22 cellular contexts compared by ENCODE assay signal in genomic region chr17:9036336-9036735, GRCh38. TPM values are rescaled to one million over a fixed set of nuclear protein-coding genes. Genes with fewer than 3 reads are reported as not detected.
DNase-seq lines count a peak whose midpoint lies in the region; ATAC-seq, FAIRE-seq and TF ChIP-seq lines count a peak whose summit lies in the region.
"Had no signal": no experiment of that assay in that cellular context is flagged by ENCODE, and none has a peak within 500 bp of the region (broad histone marks: within the 10 kb centered on the region; RNA-seq: fewer than 3 reads in every experiment).

No MANE protein-coding gene starts in this region.

- H4K8ac ChIP-seq in trophoblast cell (ENCODE audit: low read depth, low read length), result no peak overlapping the region

- no peak overlapping the region for H3K9ac ChIP-seq in trophoblast cell (ENCODE audit: low read length)
- H3K9ac ChIP-seq in kidney (ENCODE audit: low read length in 2 of 2), result no peak overlapping the region

- POLR2A ChIA-PET in T-cell (lab: Charles Lee), result no interaction called here

- TF ChIP-seq EP300 in esophagus muscularis mucosa (IDR thresholded peaks at IDR 0.05), result no peak

- H3K36me3 ChIP-seq in esophagus muscularis mucosa (peaks cover 0 to 6% (median 0%) of the 10 kb centered on the region in 4 donors), trophoblast cell (ENCODE audit: control insufficient read depth in 1 of 2, insufficient read depth in 2 of 2, low read length in 2 of 2) (no peaks in the 10 kb centered on the region), kidney (ENCODE audit: control insufficient read depth in 1 of 2, insufficient read depth in 2 of 2, low read length in 2 of 2) (no peaks in the 10 kb centered on the region)
- H3K36me3 ChIP-seq: BE2C, HAP-1 had no signal

- H3K14ac ChIP-seq in trophoblast cell (ENCODE audit: low read length), result no peak overlapping the region

- H3K79me2 ChIP-seq in trophoblast cell (ENCODE audit: control insufficient read depth, insufficient read depth, low read length, poor library complexity), result no peaks in the 10 kb centered on the region

- H3K27ac Mint-ChIP-seq in T-cell, result no peak overlapping the region
- H3K27ac Mint-ChIP-seq in osteocyte (ENCODE audit: unreplicated experiment), result no peak overlapping the region
- H3K27ac Mint-ChIP-seq: CD14-positive monocyte; CD8-positive, alpha-beta T cell; IgD-negative memory B cell had no signal

- peak overlapping the region; percentile 33 to 61 (median 54) for H3K27ac ChIP-seq in esophagus muscularis mucosa (replicated peaks in 1 of 4)
- H3K27ac ChIP-seq in trophoblast cell (ENCODE audit: low read depth, low read length), result no peak overlapping the region
- no peak overlapping the region for H3K27ac ChIP-seq in kidney (ENCODE audit: low read depth in 2 of 2, low read length in 2 of 2)
- H3K27ac ChIP-seq: A549 had no signal

- intact Hi-C loops in esophagus muscularis mucosa (cut with DNase I), result no loop called here
- intact Hi-C loops in kidney (cut with DNase I), result no loop called here

- no peak for TF ChIP-seq CTCF in esophagus muscularis mucosa (IDR thresholded peaks at IDR 0.05)
- no peak for TF ChIP-seq CTCF in kidney (IDR thresholded peaks at IDR 0.05; ENCODE audit: borderline replicate concordance, extremely low read depth, insufficient read depth)
- TF ChIP-seq CTCF in osteocyte (IDR thresholded peaks at IDR 0.05), result no peak

- no peaks in the 10 kb centered on the region for H3K79me1 ChIP-seq in trophoblast cell (ENCODE audit: low read length)

- peak; percentile 42 for FAIRE-seq in HTR-8/SVneo (lab: Jason Lieb, UNC)
- no peak for FAIRE-seq in kidney (lab: Jason Lieb, UNC)
- FAIRE-seq: A549, D721Med, G401.6, GM12891, H1 had no signal

- no peak overlapping the region for H2BK12ac ChIP-seq in trophoblast cell (ENCODE audit: low read length)

- H3K27me3 ChIP-seq in esophagus muscularis mucosa (no peaks in the 10 kb centered on the region), trophoblast cell (ENCODE audit: insufficient read depth, low read length) (no peaks in the 10 kb centered on the region)
- H3K27me3 ChIP-seq: BE2C had no signal

- H3K4me1 Mint-ChIP-seq in T-cell (no peaks in the 10 kb centered on the region), osteocyte (ENCODE audit: unreplicated experiment) (no peaks in the 10 kb centered on the region)

- H3K4ac ChIP-seq in trophoblast cell (ENCODE audit: low read depth, low read length), result no peak overlapping the region

- H2BK120ac ChIP-seq in trophoblast cell (ENCODE audit: insufficient read depth, low read length, poor library complexity), result no peak overlapping the region

- no peak overlapping the region for H4K91ac ChIP-seq in trophoblast cell (ENCODE audit: low read depth, low read length)

- CTCF ChIA-PET in T-cell (lab: Charles Lee), result no interaction called here

- H3K27me3 Mint-ChIP-seq in T-cell, result peaks cover 18 to 24% of the 10 kb centered on the region in 2 donors
- peaks cover 13% of the 10 kb centered on the region for H3K27me3 Mint-ChIP-seq in osteocyte (ENCODE audit: unreplicated experiment)

- ATAC-seq in T-cell (replicated peaks in 1 of 4) (no peak), GM19463 (IDR thresholded peaks at IDR 0.05; ENCODE audit: unreplicated experiment) (no peak)
- ATAC-seq: A549; CD8-positive, alpha-beta T cell had no signal

- H3K36me3 Mint-ChIP-seq in T-cell (no peaks in the 10 kb centered on the region), osteocyte (ENCODE audit: unreplicated experiment) (peaks cover 11% of the 10 kb centered on the region)
- H3K36me3 Mint-ChIP-seq: CD14-positive monocyte; CD8-positive, alpha-beta T cell had no signal

- H3K4me2 ChIP-seq in trophoblast cell (ENCODE audit: low read length), result no peak overlapping the region
- H3K4me2 ChIP-seq: A549 had no signal

- WGBS in esophagus muscularis mucosa, result 76% methylated on average over 4 of the region's 4 CpGs
- no CpG with 5 or more reads among the region's 4 CpGs for WGBS in trophoblast cell (ENCODE audit: extremely low coverage, insufficient coverage, insufficient read length)

- peaks cover 0 to 6% (median 0%) of the 10 kb centered on the region in 4 donors for H3K9me3 ChIP-seq in esophagus muscularis mucosa
- no peaks in the 10 kb centered on the region for H3K9me3 ChIP-seq in trophoblast cell (ENCODE audit: insufficient read depth, low read depth, low read length)
- H3K9me3 ChIP-seq in kidney (ENCODE audit: control insufficient read depth in 1 of 2, low read length in 2 of 2), result peaks cover 0 to 4% of the 10 kb centered on the region in 2 donors
- H3K9me3 ChIP-seq: BE2C, HAP-1 had no signal

- H3K4me1 ChIP-seq in esophagus muscularis mucosa (peaks cover 0 to 52% (median 43%) of the 10 kb centered on the region in 4 donors), trophoblast cell (ENCODE audit: control insufficient read depth in 1 of 2, insufficient read depth in 2 of 2, low read length in 2 of 2) (peaks cover 0 to 3% of the 10 kb centered on the region in 2 experiments), kidney (ENCODE audit: control insufficient read depth in 1 of 2, insufficient read depth in 1 of 2, low read depth in 1 of 2, low read length in 2 of 2) (no peaks in the 10 kb centered on the region)
- H3K4me1 ChIP-seq: A549, BE2C, HAP-1 had no signal

- no peak overlapping the region for H2AK5ac ChIP-seq in trophoblast cell (ENCODE audit: low read length)

- no peak overlapping the region for H2AFZ ChIP-seq in trophoblast cell (ENCODE audit: insufficient read depth, low read length, poor library complexity)

- no peak overlapping the region for H3K18ac ChIP-seq in trophoblast cell (ENCODE audit: low read length)

- DNase-seq in HTR-8/SVneo (ENCODE audit: insufficient read length, low spot score), result no peak
- DNase-seq in OCI-M1 (lab: John Stamatoyannopoulos, UW), result peak; percentile 34
- no peak for DNase-seq in esophagus muscularis mucosa (ENCODE audit: extremely low spot score)
- DNase-seq in trophoblast cell, result peak; percentile 86 to 88
- no peak for DNase-seq in T-cell
- no peak for DNase-seq in kidney
- no peak for DNase-seq in osteocyte (ENCODE audit: extremely low spot score, unreplicated experiment)
- DNase-seq: BE2C; CD8-positive, alpha-beta T cell; COR-L47; DMS153; DMS79 treated with DMSO at 0.1 percent for 48 hours; EL had no signal

- no peak overlapping the region for H3K4me3 Mint-ChIP-seq in T-cell
- H3K4me3 Mint-ChIP-seq in osteocyte (ENCODE audit: unreplicated experiment), result no peak overlapping the region
- H3K4me3 Mint-ChIP-seq: CD14-positive monocyte; CD8-positive, alpha-beta T cell; IgD-negative memory B cell had no signal

- H3K23ac ChIP-seq in trophoblast cell (ENCODE audit: low read length), result no peak overlapping the region

- TF ChIP-seq POLR2A in esophagus muscularis mucosa (IDR thresholded peaks at IDR 0.05; ENCODE audit: low read depth), result no peak

- H2BK5ac ChIP-seq in trophoblast cell (ENCODE audit: low read depth, low read length, poor library complexity), result no peak overlapping the region

- H3K9me3 Mint-ChIP-seq in T-cell (peaks cover 4 to 13% (median 9%) of the 10 kb centered on the region in 3 donors), osteocyte (ENCODE audit: unreplicated experiment) (peaks cover 30% of the 10 kb centered on the region)

- H3K4me3 ChIP-seq in esophagus muscularis mucosa (no peak overlapping the region), trophoblast cell (ENCODE audit: low read depth, low read length) (no peak overlapping the region), kidney (ENCODE audit: low read length in 2 of 2) (no peak overlapping the region)
- H3K4me3 ChIP-seq: A549, HAP-1 had no signal

- no peak overlapping the region for H4K12ac ChIP-seq in trophoblast cell (ENCODE audit: low read depth, low read length)

RNA-seq across cellular contexts. Expression of gene NTN1, which starts 15.0 kb away (rescaled TPM):
- total RNA-seq in esophagus muscularis mucosa, result 100 to 1,000 TPM in 3 of 4 donors, 10 to 100 TPM in 1; 69.3 to 179 (median 117) TPM
- polyA plus RNA-seq in trophoblast cell (2013), result 0.92 and 1.1 TPM in 2 replicates
- total RNA-seq in T-cell, result under 1 TPM in 4 of 5 donors, not detected in 1; 0.07 to 0.15 (median 0.12) TPM
- total RNA-seq in kidney, result 1.8 TPM
- 1.8 TPM for polyA plus RNA-seq in kidney (ENCODE audit: insufficient read depth, low read depth, low replicate concordance)
- 19.9 and 21.4 TPM in 2 replicates for total RNA-seq in osteocyte
- polyA plus RNA-seq: IgD-negative memory B cell had no signal

Comparison
In these comparisons a context has a peak if more than half of its experiments do, and no peak if none do; other contexts are left out.
1. DNase-seq: peak in OCI-M1 (single experiment) and trophoblast cell (2 of 2); none in HTR-8/SVneo (single experiment), esophagus muscularis mucosa (single experiment), T-cell (0 of 34), kidney (single experiment) and osteocyte (single experiment).
2. H3K27ac ChIP-seq: peak in esophagus muscularis mucosa (4 of 4); none in trophoblast cell (single experiment) and kidney (0 of 2).